ENCODE assay signal across 28 cellular contexts in the genomic region with DNA sequence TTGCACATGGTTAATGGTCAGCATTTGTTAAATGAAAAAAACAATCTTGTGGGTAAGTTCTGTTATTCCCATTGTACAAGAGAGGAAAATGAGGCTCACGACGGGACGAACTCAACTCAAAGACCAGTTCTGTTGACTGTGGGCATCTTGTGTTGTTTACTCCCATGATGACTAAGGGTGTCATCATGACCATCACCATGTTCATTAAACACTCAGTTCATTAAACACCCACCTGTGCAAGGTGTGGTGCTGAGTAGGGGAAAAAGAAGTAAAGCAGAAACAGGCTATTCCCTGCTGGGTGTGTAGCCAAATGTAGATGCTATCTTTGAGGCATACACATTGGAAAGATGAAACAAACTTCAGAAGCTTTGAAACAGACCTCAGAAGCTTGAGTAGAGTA.
"Had no signal": no experiment of that assay in that cellular context is flagged by ENCODE, and none has a peak within 500 bp of the region (broad histone marks: within the 10 kb centered on the region; RNA-seq: fewer than 3 reads in every experiment).

No MANE protein-coding gene starts in this region.

- H3K36me3 ChIP-seq: breast epithelium, ovary, suprapubic skin, tibial artery had no signal

- H3K4me3 Mint-ChIP-seq: activated CD4-positive, alpha-beta memory T cell treated with anti-CD3 and anti-CD28 coated beads, Interleukin-2, amount 10 ng/mL, durations not matched to agents 7 days and 5 days; activated CD4-positive, alpha-beta T cell treated with anti-CD3 and anti-CD28 coated beads, Interleukin-2, amount 10 ng/mL, durations not matched to agents 24 days and 14 days; activated naive CD4-positive, alpha-beta T cell treated with anti-CD3 and anti-CD28 coated beads, Interleukin-2, amount 50 U/mL, for 24 hours; activated naive CD8-positive, alpha-beta T cell treated with anti-CD3 and anti-CD28 coated beads, Interleukin-2, amount 50 U/mL, for 24 hours; activated T-cell treated with anti-CD3 and anti-CD28 coated beads, Interleukin-2, amount 50 U/mL, for 24 hours; central memory CD8-positive, alpha-beta T cell; dendritic cell treated with granulocyte-macrophage colony-stimulating factor and Interleukin-4, amounts not matched to agents 40 ng/mL and 50 ng/mL, for 4 days; endodermal cell; mesothelial cell of epicardium; nephron progenitor cell had no signal

- H3K9me3 ChIP-seq: breast epithelium, esophagus muscularis mucosa, heart left ventricle, ovary, suprapubic skin, tibial artery had no signal

- H3K27me3 ChIP-seq: breast epithelium, esophagus muscularis mucosa, foreskin keratinocyte, heart left ventricle, ovary, suprapubic skin, tibial artery had no signal

- H3K27ac ChIP-seq: breast epithelium, esophagus muscularis mucosa, foreskin keratinocyte, heart left ventricle, ovary, suprapubic skin, tibial artery had no signal

- H3K27ac Mint-ChIP-seq: activated naive CD4-positive, alpha-beta T cell treated with anti-CD3 and anti-CD28 coated beads, Interleukin-2, amount 50 U/mL, for 24 hours; activated naive CD8-positive, alpha-beta T cell treated with anti-CD3 and anti-CD28 coated beads, Interleukin-2, amount 50 U/mL, for 24 hours; dendritic cell treated with granulocyte-macrophage colony-stimulating factor and Interleukin-4, amounts not matched to agents 40 ng/mL and 50 ng/mL, for 4 days; endodermal cell; mesothelial cell of epicardium; nephron progenitor cell; progenitor cell of endocrine pancreas had no signal

- H3K9me3 Mint-ChIP-seq: activated CD4-positive, alpha-beta memory T cell treated with anti-CD3 and anti-CD28 coated beads, Interleukin-2, amount 10 ng/mL, durations not matched to agents 7 days and 5 days; activated naive CD4-positive, alpha-beta T cell treated with anti-CD3 and anti-CD28 coated beads, Interleukin-2, amount 50 U/mL, for 24 hours; activated naive CD8-positive, alpha-beta T cell treated with anti-CD3 and anti-CD28 coated beads, Interleukin-2, amount 50 U/mL, for 24 hours; activated T-cell treated with anti-CD3 and anti-CD28 coated beads, Interleukin-2, amount 50 U/mL, for 24 hours; central memory CD8-positive, alpha-beta T cell; dendritic cell treated with granulocyte-macrophage colony-stimulating factor and Interleukin-4, amounts not matched to agents 40 ng/mL and 50 ng/mL, for 4 days; endodermal cell; mesothelial cell of epicardium; naive B cell; nephron progenitor cell had no signal

- DNase-seq: activated CD4-positive, alpha-beta memory T cell treated with anti-CD3 and anti-CD28 coated beads, Interleukin-2, amount 10 ng/mL, durations not matched to agents 7 days and 5 days; activated CD4-positive, alpha-beta T cell treated with anti-CD3 and anti-CD28 coated beads, Interleukin-2, amount 10 ng/mL, durations not matched to agents 24 days and 14 days; activated CD4-positive, CD25-positive, alpha-beta regulatory T cell treated with anti-CD3 and anti-CD28 coated beads, Interleukin-2, amount 50 U/mL, for 72 hours; activated CD8-positive, alpha-beta memory T cell treated with anti-CD3 and anti-CD28 coated beads, Interleukin-2, amount 50 U/mL, for 48 hours; activated gamma-delta T cell treated with Interleukin-2 at 50 U/mL for 16 hours; activated naive CD8-positive, alpha-beta T cell treated with anti-CD3 and anti-CD28 coated beads, Interleukin-2, amount 50 U/mL, for 24 hours; activated T-cell treated with anti-CD3 and anti-CD28 coated beads, Interleukin-2, amount 50 U/mL, for 24 hours; amygdala; endodermal cell; foreskin keratinocyte; heart left ventricle; naive B cell; nephron progenitor cell; ovary; small intestine; stimulated activated CD4-positive, alpha-beta T cell treated with anti-CD3 and anti-CD28 coated beads, Interleukin-1b, Interleukin-23, amount 100 ng/mL, for 48 hours; stimulated activated naive CD4-positive, alpha-beta T cell; T1000; tibial artery had no signal

- H3K4me3 ChIP-seq: breast epithelium, esophagus muscularis mucosa, heart left ventricle, ovary, suprapubic skin, tibial artery had no signal

- FAIRE-seq: small intestine had no signal

- ATAC-seq: activated naive CD8-positive, alpha-beta T cell treated with anti-CD3 and anti-CD28 coated beads, Interleukin-2, amount 50 U/mL, for 24 hours; foreskin keratinocyte; heart left ventricle; sciatic nerve had no signal

- H3K27me3 Mint-ChIP-seq: activated CD4-positive, alpha-beta memory T cell treated with anti-CD3 and anti-CD28 coated beads, Interleukin-2, amount 10 ng/mL, durations not matched to agents 7 days and 5 days; activated CD4-positive, alpha-beta T cell treated with anti-CD3 and anti-CD28 coated beads, Interleukin-2, amount 10 ng/mL, durations not matched to agents 24 days and 14 days; activated naive CD4-positive, alpha-beta T cell treated with anti-CD3 and anti-CD28 coated beads, Interleukin-2, amount 50 U/mL, for 24 hours; activated naive CD8-positive, alpha-beta T cell treated with anti-CD3 and anti-CD28 coated beads, Interleukin-2, amount 50 U/mL, for 24 hours; activated T-cell treated with anti-CD3 and anti-CD28 coated beads, Interleukin-2, amount 50 U/mL, for 24 hours; central memory CD8-positive, alpha-beta T cell; dendritic cell treated with granulocyte-macrophage colony-stimulating factor and Interleukin-4, amounts not matched to agents 40 ng/mL and 50 ng/mL, for 4 days; naive B cell; progenitor cell of endocrine pancreas had no signal
